15 cellular contexts compared by ENCODE assay signal in the genomic region with DNA sequence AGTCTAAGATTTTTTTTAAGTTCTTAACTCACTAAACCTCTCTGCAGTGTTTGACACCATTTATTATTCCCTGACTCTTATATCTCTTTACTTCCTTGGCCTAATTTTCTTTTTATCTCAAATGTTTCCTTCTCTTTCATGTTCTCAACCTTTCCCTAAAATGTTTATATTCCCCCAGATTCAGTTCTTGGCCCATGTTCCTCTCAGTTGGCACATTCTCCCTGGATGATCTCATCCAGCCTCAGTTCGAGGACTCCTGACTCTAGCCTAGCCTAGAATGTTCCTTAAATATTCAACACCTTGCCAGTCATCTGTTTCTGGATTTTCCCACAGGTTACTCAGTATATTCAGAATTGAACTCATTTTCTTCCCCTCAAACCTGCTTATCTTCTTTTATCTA.
DNase-seq lines count a peak whose midpoint lies in the region; ATAC-seq and TF ChIP-seq lines count a peak whose summit lies in the region.
"Had no signal": no experiment of that assay in that cellular context is flagged by ENCODE, and none has a peak within 500 bp of the region (broad histone marks: within the 10 kb centered on the region; RNA-seq: fewer than 3 reads in every experiment).

No MANE protein-coding gene starts in this region.

- ATAC-seq in IMR-90 (ENCODE audit: low read depth): peak; percentile 73
- peak; percentile 26 to 77 (median 57) for ATAC-seq in right lobe of liver
- no peak for ATAC-seq in GM21529 (IDR thresholded peaks at IDR 0.05; ENCODE audit: unreplicated experiment)
- no peak for ATAC-seq in body of pancreas

- no peak overlapping the region for H2BK15ac ChIP-seq in IMR-90 (ENCODE audit: low read depth, low read length)

- no peaks in the 10 kb centered on the region for H3K9me3 ChIP-seq in IMR-90 (ENCODE audit: control insufficient read depth, insufficient read depth, low read length)
- H3K9me3 ChIP-seq in right lobe of liver: no peaks in the 10 kb centered on the region
- H3K9me3 ChIP-seq in sigmoid colon: no peaks in the 10 kb centered on the region
- no peaks in the 10 kb centered on the region for H3K9me3 ChIP-seq in body of pancreas

- intact Hi-C loops in IMR-90 (cut with micrococcal nuclease) (no loop called here), right lobe of liver (cut with DNase I) (no loop called here), sigmoid colon (cut with DNase I) (no loop called here), body of pancreas (cut with DNase I) (no loop called here)

- H3K27ac ChIP-seq in IMR-90 (ENCODE audit: insufficient read depth, low read length): no peak overlapping the region
- H3K27ac ChIP-seq in right lobe of liver: peak overlapping the region; percentile 4 to 37 (median 37)
- H3K27ac ChIP-seq in sigmoid colon: no peak overlapping the region
- no peak overlapping the region for H3K27ac ChIP-seq in body of pancreas
- H3K27ac ChIP-seq: SK-N-MC had no signal

- H3K4me1 ChIP-seq in IMR-90 (ENCODE audit: control insufficient read depth, insufficient read depth, low read length) (peaks cover 2% of the 10 kb centered on the region; the same call in 1 of the 2 replicates), right lobe of liver (peaks cover 0 to 34% (median 8%) of the 10 kb centered on the region in 4 donors), sigmoid colon (no peaks in the 10 kb centered on the region), body of pancreas (no peaks in the 10 kb centered on the region)

- dilution Hi-C loops in IMR-90 (cut with HindIII; ENCODE audit: low sequenced_read_pairs, unreplicated experiment): no loop called here

- CTCF ChIA-PET in IMR-90 (lab: Yijun Ruan, JAX): no interaction called here

- no peak overlapping the region for H4K91ac ChIP-seq in IMR-90 (ENCODE audit: insufficient read depth, low read depth, low read length)

- no peak for TF ChIP-seq CTCF in IMR-90 (conservative IDR thresholded peaks at IDR 0.05; ENCODE audit: low read depth, low read length)
- no peak for TF ChIP-seq CTCF in right lobe of liver (IDR thresholded peaks at IDR 0.05)
- TF ChIP-seq CTCF in sigmoid colon (IDR thresholded peaks at IDR 0.05): no peak
- no peak for TF ChIP-seq CTCF in body of pancreas (IDR thresholded peaks at IDR 0.05)

- H3K4me2 ChIP-seq in IMR-90 (ENCODE audit: low read depth, low read length): no peak overlapping the region

- H3K79me1 ChIP-seq in IMR-90 (ENCODE audit: low read depth in 1 of 2, low read length in 2 of 2): peaks cover 6 to 13% of the 10 kb centered on the region in 2 experiments; a peak in 3 of 4 replicates

- 0% methylated on average over 1 of the region's 1 CpG; no CpG with 5 or more reads in 1 of the 2 experiments for WGBS in IMR-90 (ENCODE audit: extremely low coverage in 2 of 2, insufficient read length in 1 of 2), 2 experiments
- WGBS in right lobe of liver (ENCODE audit: insufficient coverage, low coverage, low lambda C conversion rate, missing lambda C conversion rate): 0% methylated on average over 1 of the region's 1 CpG
- WGBS in sigmoid colon, 2 donors: 51 to 59% methylated on average over 1 of the region's 1 CpG
- WGBS in body of pancreas, 2 donors: 9 to 35% methylated on average over 1 of the region's 1 CpG

- H4K20me1 ChIP-seq in IMR-90 (ENCODE audit: insufficient read depth, low read length): no peaks in the 10 kb centered on the region

- no peak overlapping the region for H3K56ac ChIP-seq in IMR-90 (ENCODE audit: extremely low read depth, insufficient read depth, low read length)

- H3K4ac ChIP-seq in IMR-90 (ENCODE audit: low read depth, low read length): no peak overlapping the region

- H3K18ac ChIP-seq in IMR-90 (ENCODE audit: low read depth, low read length): no peak overlapping the region

- H2AK5ac ChIP-seq in IMR-90 (ENCODE audit: low read depth, low read length): no peak overlapping the region

- H3K36me3 ChIP-seq in IMR-90 (ENCODE audit: control insufficient read depth, insufficient read depth, low read length) (no peaks in the 10 kb centered on the region), right lobe of liver (no peaks in the 10 kb centered on the region), sigmoid colon (no peaks in the 10 kb centered on the region), body of pancreas (replicated peaks in 1 of 2; ENCODE audit: insufficient read depth in 1 of 2, low read depth in 2 of 2) (no peaks in the 10 kb centered on the region)

- no peaks in the 10 kb centered on the region for H3K9me1 ChIP-seq in IMR-90 (ENCODE audit: insufficient read depth, low read length)

- TF ChIP-seq POLR2A in IMR-90 (IDR thresholded peaks at IDR 0.05; ENCODE audit: low read depth, low read length) (no peak), right lobe of liver (IDR thresholded peaks at IDR 0.05) (no peak), sigmoid colon (IDR thresholded peaks at IDR 0.05) (no peak), body of pancreas (IDR thresholded peaks at IDR 0.05) (no peak)

- no TSS peak for BruUV-seq in IMR-90 (replicated peaks; lab: Mats Ljungman, UMichigan)

- no peak for TF ChIP-seq EP300 in sigmoid colon (IDR thresholded peaks at IDR 0.05)

- peak; percentile 47 for DNase-seq in EL
- peak; percentile 56 for DNase-seq in IMR-90
- DNase-seq in cerebellar cortex (ENCODE audit: low spot score): peak; percentile 66
- no peak for DNase-seq in right lobe of liver
- DNase-seq in sigmoid colon: no peak
- no peak for DNase-seq in body of pancreas
- DNase-seq: CD4-positive, alpha-beta T cell; DMS79 treated with DMSO at 0.1 percent for 48 hours; KG1; MM.1S; NCI-H1105; NCI-H187; NCI-H774 had no signal

- in situ Hi-C loops in IMR-90 (cut with MboI; ENCODE audit: low sequenced_read_pairs): loop anchor here (10.0 kb wide), 1 partner anchor 248 kb away; a partner anchor contains a TSS

- no peaks in the 10 kb centered on the region for H3K27me3 ChIP-seq in IMR-90 (ENCODE audit: control insufficient read depth, insufficient read depth, low read length)
- H3K27me3 ChIP-seq in right lobe of liver: no peaks in the 10 kb centered on the region
- no peaks in the 10 kb centered on the region for H3K27me3 ChIP-seq in sigmoid colon
- H3K27me3 ChIP-seq in body of pancreas: no peaks in the 10 kb centered on the region

- no peak overlapping the region for H2AK9ac ChIP-seq in IMR-90 (replicated peaks; ENCODE audit: low read depth, low read length, poor library complexity)

- POLR2A ChIA-PET in IMR-90 (lab: Charles Lee; ENCODE audit: unreplicated experiment): no interaction called here

- H2AFZ ChIP-seq in IMR-90 (replicated peaks; ENCODE audit: low read length, poor library complexity): no peak overlapping the region

- no peak overlapping the region for H2BK20ac ChIP-seq in IMR-90 (ENCODE audit: low read depth, low read length)

- no peak overlapping the region for H3K23ac ChIP-seq in IMR-90 (ENCODE audit: low read depth, low read length)

- H3K4me3 ChIP-seq in IMR-90 (ENCODE audit: insufficient read depth, low read depth, low read length): no peak overlapping the region
- no peak overlapping the region for H3K4me3 ChIP-seq in right lobe of liver
- no peak overlapping the region for H3K4me3 ChIP-seq in sigmoid colon
- no peak overlapping the region for H3K4me3 ChIP-seq in body of pancreas
- H3K4me3 ChIP-seq: SK-N-MC had no signal

- no peak overlapping the region for H4K5ac ChIP-seq in IMR-90 (ENCODE audit: low read depth, low read length)

- H2BK120ac ChIP-seq in IMR-90 (ENCODE audit: low read depth, low read length): no peak overlapping the region

- H2BK5ac ChIP-seq in IMR-90 (ENCODE audit: low read depth, low read length, poor library complexity, severe bottlenecking): no peak overlapping the region

- no peak overlapping the region for H3K9ac ChIP-seq in IMR-90 (ENCODE audit: low read depth, low read length)

- no peak overlapping the region for H3K14ac ChIP-seq in IMR-90 (replicated peaks; ENCODE audit: low read depth, low read length)

- no peak overlapping the region for H4K8ac ChIP-seq in IMR-90 (ENCODE audit: low read depth in 2 of 2, low read length in 2 of 2)

- no peak for TF ChIP-seq RAD21 in IMR-90 (IDR thresholded peaks at IDR 0.05; ENCODE audit: low read length)

TF ChIP-seq in IMR-90, 13 proteins besides CTCF, POLR2A, EP300 and RAD21:
- TF ChIP-seq NFE2L2 (IDR thresholded peaks at IDR 0.05; ENCODE audit: low read depth, low read length) (no peak), RFX5 (IDR thresholded peaks at IDR 0.05; ENCODE audit: low read depth, low read length) (no peak), MAZ (IDR thresholded peaks at IDR 0.05; ENCODE audit: borderline replicate concordance, low read depth, low read length) (no peak), CHD1 (IDR thresholded peaks at IDR 0.05; ENCODE audit: low read depth, low read length) (no peak), MXI1 (IDR thresholded peaks at IDR 0.05; ENCODE audit: borderline replicate concordance, low read depth, low read length) (no peak), RCOR1 (IDR thresholded peaks at IDR 0.05; ENCODE audit: insufficient replicate concordance, low read length) (no peak), MAFK (IDR thresholded peaks at IDR 0.05; ENCODE audit: low read depth, low read length) (no peak), SMC3 (IDR thresholded peaks at IDR 0.05; ENCODE audit: low read depth, low read length) (no peak), BHLHE40 (IDR thresholded peaks at IDR 0.05; ENCODE audit: low read depth, low read length) (no peak), CEBPB (IDR thresholded peaks at IDR 0.05; ENCODE audit: low read depth, low read length) (no peak), FOS (IDR thresholded peaks at IDR 0.05; ENCODE audit: low read depth, low read length) (no peak)
- TF ChIP-seq, protein P1, sequence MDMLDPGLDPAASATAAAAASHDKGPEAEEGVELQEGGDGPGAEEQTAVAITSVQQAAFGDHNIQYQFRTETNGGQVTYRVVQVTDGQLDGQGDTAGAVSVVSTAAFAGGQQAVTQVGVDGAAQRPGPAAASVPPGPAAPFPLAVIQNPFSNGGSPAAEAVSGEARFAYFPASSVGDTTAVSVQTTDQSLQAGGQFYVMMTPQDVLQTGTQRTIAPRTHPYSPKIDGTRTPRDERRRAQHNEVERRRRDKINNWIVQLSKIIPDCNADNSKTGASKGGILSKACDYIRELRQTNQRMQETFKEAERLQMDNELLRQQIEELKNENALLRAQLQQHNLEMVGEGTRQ (IDR thresholded peaks at IDR 0.05; ENCODE audit: low read depth, low read length): no peak
- TF ChIP-seq, protein P2, sequence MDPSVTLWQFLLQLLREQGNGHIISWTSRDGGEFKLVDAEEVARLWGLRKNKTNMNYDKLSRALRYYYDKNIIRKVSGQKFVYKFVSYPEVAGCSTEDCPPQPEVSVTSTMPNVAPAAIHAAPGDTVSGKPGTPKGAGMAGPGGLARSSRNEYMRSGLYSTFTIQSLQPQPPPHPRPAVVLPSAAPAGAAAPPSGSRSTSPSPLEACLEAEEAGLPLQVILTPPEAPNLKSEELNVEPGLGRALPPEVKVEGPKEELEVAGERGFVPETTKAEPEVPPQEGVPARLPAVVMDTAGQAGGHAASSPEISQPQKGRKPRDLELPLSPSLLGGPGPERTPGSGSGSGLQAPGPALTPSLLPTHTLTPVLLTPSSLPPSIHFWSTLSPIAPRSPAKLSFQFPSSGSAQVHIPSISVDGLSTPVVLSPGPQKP (IDR thresholded peaks at IDR 0.05; ENCODE audit: borderline replicate concordance, low read depth, low read length): no peak

Comparison
In these comparisons a context has a peak if more than half of its experiments do, and no peak if none do; other contexts are left out.
1. DNase-seq: peak in EL (single experiment), IMR-90 (single experiment) and cerebellar cortex (single experiment); none in right lobe of liver (0 of 3), sigmoid colon (single experiment) and body of pancreas (0 of 4).
2. ATAC-seq: peak in IMR-90 (single experiment) and right lobe of liver (4 of 4); none in GM21529 (single experiment) and body of pancreas (single experiment).
3. H3K27ac ChIP-seq: peak in right lobe of liver (3 of 3); none in IMR-90 (single experiment), sigmoid colon (0 of 4) and body of pancreas (0 of 4).